Comparison of ENCODE assay signal across 15 cellular contexts in the genomic region with DNA sequence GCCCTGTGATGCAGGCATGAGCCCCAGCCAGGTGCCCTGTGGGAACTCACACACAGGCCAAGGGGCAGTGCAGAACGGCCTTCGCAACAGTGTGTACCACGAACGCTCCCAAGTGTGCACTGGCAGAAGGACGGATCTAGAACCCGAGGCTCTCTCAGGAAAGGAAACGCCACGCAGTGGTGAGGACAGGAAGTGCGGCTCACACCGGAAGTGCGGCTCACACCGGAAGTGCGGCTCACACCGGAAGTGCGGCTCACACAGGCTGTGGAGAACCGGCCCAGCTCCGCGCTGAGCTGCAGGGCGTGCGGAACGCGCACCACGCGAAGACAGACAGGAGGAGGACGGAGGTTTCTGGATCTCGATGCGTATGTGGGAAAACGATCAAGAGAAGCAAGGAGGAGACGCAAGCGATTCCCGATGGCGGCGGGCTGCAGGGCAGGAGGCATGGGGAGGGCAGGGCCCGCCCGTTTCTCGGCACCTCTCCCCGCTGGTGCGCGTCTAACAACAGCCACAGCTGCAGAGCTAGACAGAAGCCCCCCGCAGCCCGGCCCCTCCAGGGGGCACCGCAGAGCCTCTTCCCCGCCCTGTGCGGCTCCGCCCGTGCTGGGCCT. TPM values are rescaled to one million over a fixed set of nuclear protein-coding genes. Genes with fewer than 3 reads are reported as not detected.
DNase-seq lines count a peak whose midpoint lies in the region; ATAC-seq, FAIRE-seq and TF ChIP-seq lines count a peak whose summit lies in the region.
"Had no signal": no experiment of that assay in that cellular context is flagged by ENCODE, and none has a peak within 500 bp of the region (broad histone marks: within the 10 kb centered on the region; RNA-seq: fewer than 3 reads in every experiment).

No MANE protein-coding gene starts in this region.

- H4K5ac ChIP-seq in H1 (ENCODE audit: insufficient read length, low read depth, low read length) = no peak overlapping the region

- TF ChIP-seq RAD21 in H1 (IDR thresholded peaks at IDR 0.05 in 1 of 2, conservative IDR thresholded peaks at IDR 0.05 in 1 of 2; ENCODE audit: low read depth in 2 of 2, low read length in 2 of 2) = 0 out of 4 replicates have a peak, but pooled peaks of 1 of the 2 experiments have one; percentile 5

- H3K4me1 ChIP-seq in cardiac muscle cell (ENCODE audit: low read depth) (no peaks in the 10 kb centered on the region), H1 (replicated peaks in 1 of 4; ENCODE audit: control insufficient read depth in 3 of 4, insufficient read depth in 4 of 4, low read length in 3 of 4) (peaks cover 0 to 3% (median under 1%) of the 10 kb centered on the region in 4 experiments; a peak in 4 of 7 replicates)

- no peaks in the 10 kb centered on the region for H3K79me1 ChIP-seq in H1 (ENCODE audit: low read depth, low read length)

- H2BK5ac ChIP-seq in H1 (ENCODE audit: low read depth, low read length) = no peak overlapping the region

- H2BK120ac ChIP-seq in H1 (replicated peaks; ENCODE audit: low read depth, low read length) = no peak overlapping the region

- H4K91ac ChIP-seq in H1 (replicated peaks; ENCODE audit: insufficient read length, low read length) = no peak overlapping the region

- H4K20me1 ChIP-seq in H1 (replicated peaks in 1 of 2; ENCODE audit: control insufficient read depth in 1 of 2, insufficient read depth in 2 of 2, low read length in 2 of 2) = peaks cover 0 to 1% of the 10 kb centered on the region in 2 experiments

- H3K4me2 ChIP-seq in H1 (ENCODE audit: insufficient read depth in 1 of 2, low read depth in 2 of 2, low read length in 2 of 2) = no peak overlapping the region

- ATAC-seq in GM21526 (IDR thresholded peaks at IDR 0.05; ENCODE audit: low FRiP score, unreplicated experiment) (no peak), GM19324 (IDR thresholded peaks at IDR 0.05; ENCODE audit: low FRiP score, unreplicated experiment) (no peak)
- ATAC-seq: gastroesophageal sphincter, left ventricle myocardium superior had no signal

- H2AFZ ChIP-seq in H1 (ENCODE audit: low read length) = no peak overlapping the region

- DNase-seq in cardiac muscle cell (ENCODE audit: low read depth in 1 of 2, low spot score in 1 of 2) (no peak), cardiac septum (ENCODE audit: low spot score) (no peak), NB4 (ENCODE audit: low read depth) (no peak), H1 (ENCODE audit: low read depth in 1 of 2, low spot score in 2 of 2) (no peak), urothelium cell line (ENCODE audit: low spot score) (no peak), GF-D8 (lab: John Stamatoyannopoulos, UW) (no peak)
- DNase-seq: COR-L47, dermis blood vessel endothelial cell, left ventricle myocardium superior, NCI-H2029 treated with DMSO at 0.1 percent for 48 hours, occipital lobe, T-helper 9 cell had no signal

- POLR2A ChIA-PET in H1 (lab: Charles Lee; ENCODE audit: partially characterized antibody) = no interaction called here

- no peak overlapping the region for H3K4ac ChIP-seq in H1 (replicated peaks; ENCODE audit: insufficient read length, low read depth, low read length)

- peak; percentile 15 for TF ChIP-seq CTCF in cardiac muscle cell (IDR thresholded peaks at IDR 0.05; ENCODE audit: low read depth, low read length)
- TF ChIP-seq CTCF in NB4 (IDR thresholded peaks at IDR 0.05; ENCODE audit: low read depth, low read length) = peak; percentile 14
- peak in 2 of 3 experiments; percentile 50 to 51; a peak in 2 of 4 replicates for TF ChIP-seq CTCF in H1 (IDR thresholded peaks at IDR 0.05; ENCODE audit: control extremely low read depth in 1 of 3, insufficient read depth in 1 of 3, low read depth in 1 of 3, low read length in 3 of 3)

- H2AK5ac ChIP-seq in H1 (ENCODE audit: low read depth, low read length) = peak overlapping the region; percentile 53; the same call in 1 of the 2 replicates

- no peaks in the 10 kb centered on the region for H3K9me3 ChIP-seq in cardiac muscle cell (ENCODE audit: low read depth)
- peaks cover 0 to 5% of the 10 kb centered on the region in 2 experiments; a peak in 1 of 4 replicates for H3K9me3 ChIP-seq in H1 (ENCODE audit: insufficient read depth in 2 of 2, low read depth in 1 of 2, low read length in 1 of 2)
- H3K9me3 ChIP-seq: gastroesophageal sphincter had no signal

- no peak overlapping the region for H2BK15ac ChIP-seq in H1 (ENCODE audit: low read length)

- peak overlapping the region; percentile 60; the same call in 1 of the 2 replicates for H2BK12ac ChIP-seq in H1 (ENCODE audit: low read depth, low read length)

- H2BK20ac ChIP-seq in H1 (ENCODE audit: low read length) = no peak overlapping the region

- H3K36me3 ChIP-seq in cardiac muscle cell = no peaks in the 10 kb centered on the region
- no peaks in the 10 kb centered on the region; a peak in 1 of 8 replicates for H3K36me3 ChIP-seq in H1 (ENCODE audit: control insufficient read depth in 2 of 4, insufficient read depth in 4 of 4, low read length in 3 of 4)
- H3K36me3 ChIP-seq: gastroesophageal sphincter had no signal

- no peak overlapping the region for H3K56ac ChIP-seq in H1 (replicated peaks; ENCODE audit: insufficient read length, low read depth, low read length)

- no peak for TF ChIP-seq POLR2A in NB4 (IDR thresholded peaks at IDR 0.05; ENCODE audit: extremely low read depth, insufficient read length)
- no peak for TF ChIP-seq POLR2A in H1 (IDR thresholded peaks at IDR 0.05; ENCODE audit: control extremely low read depth in 1 of 2, low read depth in 2 of 2, low read length in 2 of 2)

- intact Hi-C loops in cardiac septum (cut with DNase I) = no loop called here

- H3K23me2 ChIP-seq in H1 (ENCODE audit: low read depth, low read length) = no peaks in the 10 kb centered on the region; the same call in 1 of the 2 replicates

- FAIRE-seq in H1 (lab: Jason Lieb, UNC) (no peak), urothelium cell line (lab: Jason Lieb, UNC) (peak; percentile 5)

- H3K27me3 ChIP-seq in cardiac muscle cell = no peaks in the 10 kb centered on the region
- no peaks in the 10 kb centered on the region; a peak in 1 of 7 replicates for H3K27me3 ChIP-seq in H1 (replicated peaks in 1 of 4; ENCODE audit: control insufficient read depth in 3 of 4, extremely low read depth in 1 of 4, insufficient read depth in 3 of 4, low read length in 3 of 4)

- no peak overlapping the region for H3K18ac ChIP-seq in H1 (ENCODE audit: extremely low read depth, low read length)

- H3K4me3 ChIP-seq in cardiac muscle cell (no peak overlapping the region), NB4 (ENCODE audit: low read depth, low read length) (no peak overlapping the region), H1 (ENCODE audit: extremely low read depth in 1 of 4, insufficient read depth in 2 of 4, low read depth in 3 of 4, low read length in 4 of 4) (no peak overlapping the region)
- H3K4me3 ChIP-seq: gastroesophageal sphincter had no signal

- H3K14ac ChIP-seq in H1 (ENCODE audit: insufficient read length) = no peak overlapping the region

- H3K9ac ChIP-seq in H1 (replicated peaks in 1 of 4; ENCODE audit: extremely low read depth in 1 of 4, low read depth in 3 of 4, low read length in 3 of 4) = no peak overlapping the region

- TF ChIP-seq EP300 in H1 (IDR thresholded peaks at IDR 0.05; ENCODE audit: borderline replicate concordance in 1 of 2, low read depth in 2 of 2, low read length in 2 of 2) = no peak

- WGBS in H1 (ENCODE audit: extremely low coverage in 1 of 2, insufficient coverage in 1 of 2, insufficient read length in 1 of 2, insufficient replicate concordance in 2 of 2, low coverage in 1 of 2, low lambda C conversion rate in 2 of 2, missing lambda C conversion rate in 1 of 2), 2 experiments = 93% methylated on average over 43 of the region's 46 CpGs; no CpG with 5 or more reads in 1 of the 2 experiments

- CTCF ChIA-PET in H1 (lab: Charles Lee; ENCODE audit: partially characterized antibody) = interaction anchor here (0.6 to 15.6 kb wide), 16 partner anchors 10 to 286 kb away, joined by 3 to 249 read pairs (median 3); partner anchors contain the start of gene PRKCZ

- H3K79me2 ChIP-seq in H1 (ENCODE audit: control insufficient read depth in 1 of 2, insufficient read depth in 2 of 2, low read length in 2 of 2) = no peaks in the 10 kb centered on the region

- no peak overlapping the region for H3K23ac ChIP-seq in H1 (ENCODE audit: insufficient read length)

- no peak overlapping the region for H3K27ac ChIP-seq in cardiac muscle cell
- H3K27ac ChIP-seq in H1 (ENCODE audit: low read depth, low read length) = no peak overlapping the region
- H3K27ac ChIP-seq: gastroesophageal sphincter had no signal

- H4K8ac ChIP-seq in H1 (ENCODE audit: extremely low read depth, insufficient read depth, low read length) = peak overlapping the region; percentile 41; the same call in 1 of the 2 replicates

RNA-seq across cellular contexts. Expression of gene TMEM52, which starts 35.9 kb away (rescaled TPM):
- total RNA-seq in cardiac muscle cell (6.9 and 7.1 TPM in 2 replicates), cardiac septum (0.70 TPM)
- polyA plus RNA-seq in cardiac muscle cell (4.2 and 16.6 TPM in 2 replicates), H1 (2011; rRNA removed) (30.2 and 46.3 TPM in 2 replicates)
- total RNA-seq in H1 (2021; fragmentation: NEBNext Ultra II Directional; extraction: Animal tissue kit (Norgen Biotek cat#: 25700)) = 14.6 and 15.0 TPM in 2 replicates
- polyA plus RNA-seq in H1 (2011; cell fraction: cytosol; rRNA removed) = 20.9 TPM
- polyA plus RNA-seq in H1 (2011; cell fraction: nucleus; rRNA removed) = 36.1 TPM
- polyA plus RNA-seq in H1 (2012, experiment 1 of 2) = 8.4 to 15.3 TPM (median 14.6 TPM) in 4 replicates
- polyA plus RNA-seq in H1 (2012, experiment 2 of 2) = 15.3 TPM
- polyA plus RNA-seq in H1 (2013, experiment 1 of 2) = 21.5 TPM
- 22.3 TPM for polyA plus RNA-seq in H1 (2013, experiment 2 of 2)
- polyA minus RNA-seq in H1 (2011; rRNA and poly(A)+ RNA removed) = 5.1 and 6.6 TPM in 2 replicates
- polyA minus RNA-seq in H1 (2011; cell fraction: cytosol; rRNA and poly(A)+ RNA removed) = 6.2 TPM
- polyA minus RNA-seq in H1 (2011; cell fraction: nucleus; rRNA and poly(A)+ RNA removed) = 11.6 TPM
- total RNA-seq: dermis blood vessel endothelial cell had no signal

RNA-seq across cellular contexts. Expression of gene CALML6, which starts 39.9 kb away (rescaled TPM):
- total RNA-seq in cardiac muscle cell (0.63 TPM in 1 of 2 replicates, not detected in the other), cardiac septum (0.16 TPM)
- polyA plus RNA-seq in cardiac muscle cell (0.28 TPM in 1 of 2 replicates, not detected in the other), H1 (2011; rRNA removed) (0.54 and 0.96 TPM in 2 replicates)
- total RNA-seq in H1 (2021; fragmentation: NEBNext Ultra II Directional; extraction: Animal tissue kit (Norgen Biotek cat#: 25700)) = 0.92 and 1.3 TPM in 2 replicates
- 1.4 TPM for polyA plus RNA-seq in H1 (2011; cell fraction: cytosol; rRNA removed)
- 4.8 TPM for polyA plus RNA-seq in H1 (2011; cell fraction: nucleus; rRNA removed)
- 1.3 to 1.9 TPM (median 1.7 TPM) in 4 replicates for polyA plus RNA-seq in H1 (2012, experiment 1 of 2)
- 0.84 TPM for polyA plus RNA-seq in H1 (2012, experiment 2 of 2)
- polyA plus RNA-seq in H1 (2013, experiment 1 of 2) = 0.65 TPM
- 0.63 TPM for polyA plus RNA-seq in H1 (2013, experiment 2 of 2)
- polyA minus RNA-seq in H1 (2011; rRNA and poly(A)+ RNA removed) = 0.09 and 0.15 TPM in 2 replicates
- not detected for polyA minus RNA-seq in H1 (2011; cell fraction: cytosol; rRNA and poly(A)+ RNA removed)
- 1.5 TPM for polyA minus RNA-seq in H1 (2011; cell fraction: nucleus; rRNA and poly(A)+ RNA removed)
- total RNA-seq: left ventricle myocardium superior, occipital lobe had no signal

RNA-seq across cellular contexts. Expression of gene CFAP74, which starts 48.6 kb away (rescaled TPM):
- total RNA-seq in cardiac muscle cell (0.63 and 0.67 TPM in 2 replicates), cardiac septum (not detected)
- polyA plus RNA-seq in cardiac muscle cell (0.65 and 1.7 TPM in 2 replicates), H1 (2011; rRNA removed) (0.09 and 0.22 TPM in 2 replicates)
- 0.20 and 0.33 TPM in 2 replicates for total RNA-seq in H1 (2021; fragmentation: NEBNext Ultra II Directional; extraction: Animal tissue kit (Norgen Biotek cat#: 25700))
- 0.14 TPM for polyA plus RNA-seq in H1 (2011; cell fraction: cytosol; rRNA removed)
- polyA plus RNA-seq in H1 (2011; cell fraction: nucleus; rRNA removed) = 1.3 TPM
- polyA plus RNA-seq in H1 (2012, experiment 1 of 2) = 0.15 to 0.23 TPM (median 0.23 TPM) in 3 of 4 replicates, not detected in the other
- polyA plus RNA-seq in H1 (2012, experiment 2 of 2) = 0.39 TPM
- polyA plus RNA-seq in H1 (2013, experiment 1 of 2) = 0.12 TPM
- polyA plus RNA-seq in H1 (2013, experiment 2 of 2) = 0.06 TPM
- polyA minus RNA-seq in H1 (2011; rRNA and poly(A)+ RNA removed) = 0.06 and 0.10 TPM in 2 replicates
- not detected for polyA minus RNA-seq in H1 (2011; cell fraction: cytosol; rRNA and poly(A)+ RNA removed)
- 0.50 TPM for polyA minus RNA-seq in H1 (2011; cell fraction: nucleus; rRNA and poly(A)+ RNA removed)
- total RNA-seq: dermis blood vessel endothelial cell, left ventricle myocardium superior had no signal
